Comparison of ENCODE assay signal across 8 cellular contexts in genomic region chr1:224340711-224341384, GRCh38. TPM values are rescaled to one million over a fixed set of nuclear protein-coding genes. Genes with fewer than 3 reads are reported as not detected.
A peak's percentile ranks its signal among the peaks of the same experiment; 100 is the strongest.
DNase-seq lines count a peak whose midpoint lies in the region; ATAC-seq and TF ChIP-seq lines count a peak whose summit lies in the region.

No MANE protein-coding gene starts in this region.

- POLR2A ChIA-PET in RWPE1 (lab: Yijun Ruan, JAX; ENCODE audit: low non-redundant PET): no interaction called here

- WGBS in tibial nerve, 2 donors: 2 to 4% methylated on average over 31 of the region's 31 CpGs

- H3K27me3 Mint-ChIP-seq in T-helper 17 cell (no peaks in the 10 kb centered on the region), mesothelial cell of epicardium (ENCODE audit: low read depth) (no peaks in the 10 kb centered on the region)
- peaks cover 12% of the 10 kb centered on the region for H3K27me3 Mint-ChIP-seq in dendritic cell treated with granulocyte-macrophage colony-stimulating factor and Interleukin-4, amounts not matched to agents 40 ng/mL and 50 ng/mL, for 4 days

- H3K9me3 ChIP-seq in T-helper 17 cell (ENCODE audit: control insufficient read depth, low read length, poor library complexity, severe bottlenecking) (peaks cover 3% of the 10 kb centered on the region), tibial nerve (peaks cover 0 to 27% (median 5%) of the 10 kb centered on the region in 4 donors)

- CTCF ChIA-PET in RWPE1 (lab: Yijun Ruan, JAX): no interaction called here

- TF ChIP-seq POLR2A in tibial nerve (IDR thresholded peaks at IDR 0.05): no peak

- TF ChIP-seq CTCF in HFF-Myc (IDR thresholded peaks at IDR 0.05; ENCODE audit: low read depth, low read length, missing control alignments): no peak
- TF ChIP-seq CTCF in mesothelial cell of epicardium (IDR thresholded peaks at IDR 0.05; ENCODE audit: unreplicated experiment): no peak
- TF ChIP-seq CTCF in tibial nerve (IDR thresholded peaks at IDR 0.05): no peak
- TF ChIP-seq CTCF in RWPE1 (conservative IDR thresholded peaks at IDR 0.05; ENCODE audit: low read depth): no peak

- no peak for TF ChIP-seq EP300 in tibial nerve (IDR thresholded peaks at IDR 0.05)

- H3K36me3 ChIP-seq in tibial nerve: no peaks in the 10 kb centered on the region

- peaks cover 8% of the 10 kb centered on the region for H3K36me3 Mint-ChIP-seq in T-helper 17 cell (ENCODE audit: low read depth)
- H3K36me3 Mint-ChIP-seq in dendritic cell treated with granulocyte-macrophage colony-stimulating factor and Interleukin-4, amounts not matched to agents 40 ng/mL and 50 ng/mL, for 4 days (ENCODE audit: low read depth): peaks cover 6% of the 10 kb centered on the region
- peaks cover 6% of the 10 kb centered on the region for H3K36me3 Mint-ChIP-seq in mesothelial cell of epicardium

- H3K27ac ChIP-seq in tibial nerve: no peak overlapping the region
- H3K27ac ChIP-seq in RWPE1: no peak overlapping the region

- peak; percentile 21 for DNase-seq in DMS53 treated with DMSO at 0.1 percent for 48 hours (lab: John Stamatoyannopoulos, UW; ENCODE audit: unreplicated experiment)
- no peak for DNase-seq in HFF-Myc (ENCODE audit: extremely low read depth, low read depth)
- peak in 1 of 3 donors; percentile 15 for DNase-seq in T-helper 17 cell
- peak; percentile 20 to 39 for DNase-seq in mesothelial cell of epicardium (ENCODE audit: low spot score in 2 of 2, unreplicated experiment in 2 of 2)
- DNase-seq in tibial nerve (ENCODE audit: low spot score in 2 of 2): no peak
- no peak for DNase-seq in RWPE1 (ENCODE audit: low spot score)

- peaks cover 30% of the 10 kb centered on the region for H3K9me3 Mint-ChIP-seq in dendritic cell treated with granulocyte-macrophage colony-stimulating factor and Interleukin-4, amounts not matched to agents 40 ng/mL and 50 ng/mL, for 4 days
- peaks cover 10% of the 10 kb centered on the region for H3K9me3 Mint-ChIP-seq in mesothelial cell of epicardium

- peak; percentile 87 for ATAC-seq in T-helper 17 cell
- no peak for ATAC-seq in HG03039 (IDR thresholded peaks at IDR 0.05; ENCODE audit: unreplicated experiment)

- H3K4me3 ChIP-seq in HFF-Myc (replicated peaks; ENCODE audit: low read depth, low read length) (peak overlapping the region; percentile 43), tibial nerve (peak overlapping the region in 3 of 4 donors; percentile 41 to 53 (median 45))

- peaks cover 0 to 7% (median 0%) of the 10 kb centered on the region in 4 donors for H3K4me1 ChIP-seq in tibial nerve

- no peak overlapping the region for H3K27ac Mint-ChIP-seq in T-helper 17 cell
- H3K27ac Mint-ChIP-seq in dendritic cell treated with granulocyte-macrophage colony-stimulating factor and Interleukin-4, amounts not matched to agents 40 ng/mL and 50 ng/mL, for 4 days: peak overlapping the region; percentile 57
- no peak overlapping the region for H3K27ac Mint-ChIP-seq in mesothelial cell of epicardium

- intact Hi-C loops in dendritic cell treated with granulocyte-macrophage colony-stimulating factor and Interleukin-4, amounts not matched to agents 40 ng/mL and 50 ng/mL, for 4 days (cut with micrococcal nuclease): no loop called here

- H3K4me1 Mint-ChIP-seq in T-helper 17 cell: peaks cover 4% of the 10 kb centered on the region
- H3K4me1 Mint-ChIP-seq in dendritic cell treated with granulocyte-macrophage colony-stimulating factor and Interleukin-4, amounts not matched to agents 40 ng/mL and 50 ng/mL, for 4 days (ENCODE audit: low read depth): peaks cover 6% of the 10 kb centered on the region
- H3K4me1 Mint-ChIP-seq in mesothelial cell of epicardium: peaks cover 3% of the 10 kb centered on the region

- peaks cover 0 to 14% of the 10 kb centered on the region in 2 donors for H3K27me3 ChIP-seq in tibial nerve

- H3K4me3 Mint-ChIP-seq in T-helper 17 cell (peak overlapping the region; percentile 84), mesothelial cell of epicardium (peak overlapping the region; percentile 61)
- peak overlapping the region; percentile 78 for H3K4me3 Mint-ChIP-seq in dendritic cell treated with granulocyte-macrophage colony-stimulating factor and Interleukin-4, amounts not matched to agents 40 ng/mL and 50 ng/mL, for 4 days

RNA-seq across cellular contexts. Expression of gene NVL, which starts 10.9 kb away (rescaled TPM):
- total RNA-seq in T-helper 17 cell: 10 to 100 TPM; 24.8 to 28.3 TPM
- total RNA-seq in mesothelial cell of epicardium: 35.9 to 39.4 TPM (median 38.0 TPM) in 3 replicates
- 10 to 100 TPM; 15.5 to 41.1 (median 28.3) TPM for total RNA-seq in tibial nerve

RNA-seq across cellular contexts. Expression of gene CNIH4, which starts 15.8 kb away (rescaled TPM):
- total RNA-seq in T-helper 17 cell (10 to 100 TPM; 19.1 to 24.1 TPM), mesothelial cell of epicardium (39.6 to 40.2 TPM (median 39.6 TPM) in 3 replicates), tibial nerve (10 to 100 TPM; 20.8 to 65.1 (median 34.6) TPM)

Comparison
In these comparisons a context has a peak if more than half of its experiments do, and no peak if none do; other contexts are left out.
1. DNase-seq: peak in DMS53 treated with DMSO at 0.1 percent for 48 hours (single experiment) and mesothelial cell of epicardium (2 of 2); none in HFF-Myc (single experiment), tibial nerve (0 of 2) and RWPE1 (single experiment).
2. Peak in every context shown above with its lines, with median percentiles within 50 percentile points of each other: H3K4me3 Mint-ChIP-seq.